Comparison of ENCODE assay signal across 9 cellular contexts in the genomic region with DNA sequence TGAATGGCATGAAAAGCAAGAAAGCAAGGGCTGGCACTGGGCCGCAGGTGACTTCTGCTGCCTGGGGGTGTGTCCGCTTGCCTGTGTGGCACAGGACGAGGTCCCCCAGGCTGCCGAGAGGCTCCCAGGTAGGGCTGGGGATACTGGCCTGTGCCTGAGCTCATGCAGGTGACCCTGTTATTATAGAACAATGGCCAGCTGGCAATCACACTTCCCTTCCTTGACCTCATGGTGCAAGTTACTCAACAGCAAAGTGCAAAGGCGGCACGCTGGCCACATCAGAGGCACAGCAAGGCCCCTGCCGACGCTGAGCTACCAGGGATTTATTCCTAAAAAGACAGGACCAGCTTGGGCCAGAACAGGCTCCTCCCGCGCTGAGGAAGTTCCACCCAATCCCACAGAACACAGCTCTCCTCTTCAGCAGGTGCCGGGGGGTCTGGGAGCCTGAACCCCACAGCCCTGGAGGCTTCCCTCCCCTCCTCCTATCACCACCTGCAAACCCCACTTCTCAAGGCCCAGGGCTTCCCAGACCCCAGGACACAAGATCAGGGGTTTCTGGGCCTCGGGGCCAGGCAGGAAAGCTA. TPM values are rescaled to one million over a fixed set of nuclear protein-coding genes. Genes with fewer than 3 reads are reported as not detected.
DNase-seq lines count a peak whose midpoint lies in the region; ATAC-seq and TF ChIP-seq lines count a peak whose summit lies in the region.
"Had no signal": no experiment of that assay in that cellular context is flagged by ENCODE, and none has a peak within 500 bp of the region (broad histone marks: within the 10 kb centered on the region; RNA-seq: fewer than 3 reads in every experiment).

No MANE protein-coding gene starts in this region.

- H3K27me3 ChIP-seq in KMS-11 (ENCODE audit: insufficient read depth, low read depth) (no peaks in the 10 kb centered on the region), mesenchymal stem cell (ENCODE audit: control insufficient read depth in 1 of 2, insufficient read depth in 1 of 2, low read length in 2 of 2) (peaks cover 0 to 26% of the 10 kb centered on the region in 2 experiments)

- DNase-seq in CD1c-positive myeloid dendritic cell (ENCODE audit: extremely low spot score) = peak; percentile 70
- no peak for DNase-seq in activated T-helper 2 cell treated with anti-CD3 and anti-CD28 coated beads, Interferon-gamma antibody, Interleukin-2, Interleukin-4, amounts not matched to agents 10 μg/mL and 5 μg/mL and 100 μg/mL, durations not matched to agents 14 hours and 24 hours and 36 hours (ENCODE audit: low spot score)
- no peak for DNase-seq in mesenchymal stem cell
- DNase-seq in NCI-H2196 treated with DMSO at 0.1 percent for 48 hours (lab: John Stamatoyannopoulos, UW; ENCODE audit: unreplicated experiment) = no peak
- no peak for DNase-seq in NCI-H1436 (lab: John Stamatoyannopoulos, UW)

- no peak for TF ChIP-seq CTCF in KMS-11 (conservative IDR thresholded peaks at IDR 0.05; ENCODE audit: low read depth, low read length)

- peak overlapping the region in 1 of 2 experiments; percentile 26 for H3K14ac ChIP-seq in mesenchymal stem cell (ENCODE audit: low read length in 2 of 2)

- H3K4me2 ChIP-seq in KMS-11 = peak overlapping the region; percentile 89
- H3K4me2 ChIP-seq in mesenchymal stem cell (ENCODE audit: low read length, poor library complexity, severe bottlenecking) = peak overlapping the region; percentile 7

- H2AFZ ChIP-seq in KMS-11 (ENCODE audit: low read depth) (0 out of 2 replicates have a peak overlapping the region, but pooled peaks have one; percentile 9), mesenchymal stem cell (ENCODE audit: low read depth, low read length) (no peak overlapping the region)

- H3K4ac ChIP-seq in mesenchymal stem cell (ENCODE audit: low read depth in 1 of 2, low read length in 2 of 2) = peak overlapping the region in 1 of 2 experiments; percentile 41

- peak overlapping the region; percentile 82 for H3K27ac ChIP-seq in KMS-11
- H3K27ac ChIP-seq in mesenchymal stem cell (ENCODE audit: low read length, poor library complexity, severe bottlenecking) = peak overlapping the region; percentile 36

- no peaks in the 10 kb centered on the region for H3K36me3 ChIP-seq in KMS-11 (ENCODE audit: insufficient read depth)
- H3K36me3 ChIP-seq in mesenchymal stem cell (ENCODE audit: control insufficient read depth in 1 of 2, insufficient read depth in 2 of 2, low read depth in 1 of 2, low read length in 2 of 2) = peaks cover 45 to 56% of the 10 kb centered on the region in 2 experiments

- no peaks in the 10 kb centered on the region for H3K9me3 Mint-ChIP-seq in activated T-helper 2 cell treated with anti-CD3 and anti-CD28 coated beads, Interferon-gamma antibody, Interleukin-2, Interleukin-4, amounts not matched to agents 10 μg/mL and 5 μg/mL and 100 μg/mL, durations not matched to agents 14 hours and 24 hours and 36 hours

- H3K79me2 ChIP-seq in KMS-11 (ENCODE audit: insufficient read depth, low read depth) = no peaks in the 10 kb centered on the region

- peak overlapping the region in 1 of 2 experiments; percentile 6 for H3K18ac ChIP-seq in mesenchymal stem cell (ENCODE audit: low read depth in 1 of 2, low read length in 2 of 2)

- H3K4me1 Mint-ChIP-seq in activated T-helper 2 cell treated with anti-CD3 and anti-CD28 coated beads, Interferon-gamma antibody, Interleukin-2, Interleukin-4, amounts not matched to agents 10 μg/mL and 5 μg/mL and 100 μg/mL, durations not matched to agents 14 hours and 24 hours and 36 hours (ENCODE audit: low read depth) = peaks cover 18% of the 10 kb centered on the region

- H3K27me3 Mint-ChIP-seq in activated T-helper 2 cell treated with anti-CD3 and anti-CD28 coated beads, Interferon-gamma antibody, Interleukin-2, Interleukin-4, amounts not matched to agents 10 μg/mL and 5 μg/mL and 100 μg/mL, durations not matched to agents 14 hours and 24 hours and 36 hours (ENCODE audit: low read depth) = no peaks in the 10 kb centered on the region

- 76% methylated on average over 12 of the region's 12 CpGs for WGBS in mesenchymal stem cell

- H3K9ac ChIP-seq in KMS-11 (peak overlapping the region; percentile 41; the same call in 1 of the 2 replicates), mesenchymal stem cell (ENCODE audit: low read length) (no peak overlapping the region)

- H2BK120ac ChIP-seq in mesenchymal stem cell (ENCODE audit: low read depth, low read length) = no peak overlapping the region

- H4K8ac ChIP-seq in mesenchymal stem cell (ENCODE audit: low read length) = no peak overlapping the region

- H3K4me3 Mint-ChIP-seq in activated T-helper 2 cell treated with anti-CD3 and anti-CD28 coated beads, Interferon-gamma antibody, Interleukin-2, Interleukin-4, amounts not matched to agents 10 μg/mL and 5 μg/mL and 100 μg/mL, durations not matched to agents 14 hours and 24 hours and 36 hours (ENCODE audit: low read depth) = peak overlapping the region; percentile 79

- H4K91ac ChIP-seq in mesenchymal stem cell (ENCODE audit: low read length) = no peak overlapping the region

- H2BK15ac ChIP-seq in mesenchymal stem cell (ENCODE audit: low read depth, poor library complexity, severe bottlenecking) = no peak overlapping the region

- no peak overlapping the region for H2AK5ac ChIP-seq in mesenchymal stem cell (ENCODE audit: low read length, severe bottlenecking)

- H3K27ac Mint-ChIP-seq in activated T-helper 2 cell treated with anti-CD3 and anti-CD28 coated beads, Interferon-gamma antibody, Interleukin-2, Interleukin-4, amounts not matched to agents 10 μg/mL and 5 μg/mL and 100 μg/mL, durations not matched to agents 14 hours and 24 hours and 36 hours = peak overlapping the region; percentile 69

- H3K9me3 ChIP-seq in mesenchymal stem cell (ENCODE audit: control insufficient read depth, low read length) = no peaks in the 10 kb centered on the region

- intact Hi-C loops in activated T-helper 2 cell treated with anti-CD3 and anti-CD28 coated beads, Interferon-gamma antibody, Interleukin-2, Interleukin-4, amounts not matched to agents 10 μg/mL and 5 μg/mL and 100 μg/mL, durations not matched to agents 14 hours and 24 hours and 36 hours (cut with micrococcal nuclease) = no loop called here

- peaks cover 4% of the 10 kb centered on the region for H3K79me1 ChIP-seq in mesenchymal stem cell (replicated peaks; ENCODE audit: low read length, poor library complexity, severe bottlenecking)

- ATAC-seq in GM18907 (IDR thresholded peaks at IDR 0.05; ENCODE audit: unreplicated experiment) = no peak
- no peak for ATAC-seq in GM21786 (IDR thresholded peaks at IDR 0.05; ENCODE audit: unreplicated experiment)

- H4K20me1 ChIP-seq in KMS-11 (ENCODE audit: insufficient read depth) = no peaks in the 10 kb centered on the region

- H3K36me3 Mint-ChIP-seq in activated T-helper 2 cell treated with anti-CD3 and anti-CD28 coated beads, Interferon-gamma antibody, Interleukin-2, Interleukin-4, amounts not matched to agents 10 μg/mL and 5 μg/mL and 100 μg/mL, durations not matched to agents 14 hours and 24 hours and 36 hours (ENCODE audit: low read depth) = peaks cover 35% of the 10 kb centered on the region

- peaks cover 63% of the 10 kb centered on the region for H3K4me1 ChIP-seq in KMS-11 (ENCODE audit: low read depth, poor library complexity, severe bottlenecking)
- peaks cover 53% of the 10 kb centered on the region for H3K4me1 ChIP-seq in mesenchymal stem cell (ENCODE audit: control insufficient read depth, insufficient read depth, low read depth, low read length)

- no peak overlapping the region for H3K23ac ChIP-seq in mesenchymal stem cell (ENCODE audit: low read length in 2 of 2)

- H2BK5ac ChIP-seq in mesenchymal stem cell (ENCODE audit: low read depth, low read length, poor library complexity, severe bottlenecking) = no peak overlapping the region

- H3K4me3 ChIP-seq in KMS-11 (IDR thresholded peaks at IDR 0.05; ENCODE audit: insufficient read depth, low read depth, low read length) (no peak overlapping the region), mesenchymal stem cell (ENCODE audit: insufficient read depth in 1 of 2, low read depth in 1 of 2, low read length in 2 of 2) (no peak overlapping the region)

- peak overlapping the region in 1 of 2 experiments; percentile 68 for H2BK12ac ChIP-seq in mesenchymal stem cell (ENCODE audit: low read length in 2 of 2)

RNA-seq across cellular contexts. Expression of a gene that starts 1.4 kb away (rescaled TPM):
- total RNA-seq in activated T-helper 2 cell treated with anti-CD3 and anti-CD28 coated beads, Interferon-gamma antibody, Interleukin-2, Interleukin-4, amounts not matched to agents 10 μg/mL and 5 μg/mL and 100 μg/mL, durations not matched to agents 14 hours and 24 hours and 36 hours = 214 and 220 TPM in 2 replicates
- polyA plus RNA-seq in mesenchymal stem cell (2013, experiment 1 of 2) = 0.50 TPM
- 0.41 TPM for polyA plus RNA-seq in mesenchymal stem cell (2013, experiment 2 of 2)

RNA-seq across cellular contexts. Expression of a gene that starts 30.6 kb away (rescaled TPM):
- total RNA-seq in activated T-helper 2 cell treated with anti-CD3 and anti-CD28 coated beads, Interferon-gamma antibody, Interleukin-2, Interleukin-4, amounts not matched to agents 10 μg/mL and 5 μg/mL and 100 μg/mL, durations not matched to agents 14 hours and 24 hours and 36 hours = 60.4 and 64.7 TPM in 2 replicates
- 36.2 TPM for polyA plus RNA-seq in mesenchymal stem cell (2013, experiment 1 of 2)
- 35.4 TPM for polyA plus RNA-seq in mesenchymal stem cell (2013, experiment 2 of 2)

RNA-seq across cellular contexts. Expression of a gene that starts 30.6 kb away (rescaled TPM):
- 88.4 and 89.7 TPM in 2 replicates for total RNA-seq in activated T-helper 2 cell treated with anti-CD3 and anti-CD28 coated beads, Interferon-gamma antibody, Interleukin-2, Interleukin-4, amounts not matched to agents 10 μg/mL and 5 μg/mL and 100 μg/mL, durations not matched to agents 14 hours and 24 hours and 36 hours
- 17.8 TPM for polyA plus RNA-seq in mesenchymal stem cell (2013, experiment 1 of 2)
- polyA plus RNA-seq in mesenchymal stem cell (2013, experiment 2 of 2) = 17.9 TPM

RNA-seq across cellular contexts. Expression of a gene that starts 40.4 kb away (rescaled TPM):
- 0.07 TPM in 1 of 2 replicates, not detected in the other for total RNA-seq in activated T-helper 2 cell treated with anti-CD3 and anti-CD28 coated beads, Interferon-gamma antibody, Interleukin-2, Interleukin-4, amounts not matched to agents 10 μg/mL and 5 μg/mL and 100 μg/mL, durations not matched to agents 14 hours and 24 hours and 36 hours
- polyA plus RNA-seq in mesenchymal stem cell (2013, experiment 1 of 2) = not detected
- polyA plus RNA-seq in mesenchymal stem cell (2013, experiment 2 of 2) = not detected
- total RNA-seq: pulmonary artery endothelial cell had no signal

RNA-seq across cellular contexts. Expression of a gene that starts 48.1 kb away (rescaled TPM):
- 0.16 and 0.28 TPM in 2 replicates for total RNA-seq in activated T-helper 2 cell treated with anti-CD3 and anti-CD28 coated beads, Interferon-gamma antibody, Interleukin-2, Interleukin-4, amounts not matched to agents 10 μg/mL and 5 μg/mL and 100 μg/mL, durations not matched to agents 14 hours and 24 hours and 36 hours
- not detected for polyA plus RNA-seq in mesenchymal stem cell (2013, experiment 1 of 2)
- not detected for polyA plus RNA-seq in mesenchymal stem cell (2013, experiment 2 of 2)
- total RNA-seq: pulmonary artery endothelial cell had no signal
